10 cellular contexts compared by ENCODE assay signal in genomic region chr1:64856564-64856963, GRCh38.
A peak's percentile ranks its signal among the peaks of the same experiment; 100 is the strongest.
DNase-seq lines count a peak whose midpoint lies in the region; ATAC-seq and TF ChIP-seq lines count a peak whose summit lies in the region.
"Had no signal": no experiment of that assay in that cellular context is flagged by ENCODE, and none has a peak within 500 bp of the region (broad histone marks: within the 10 kb centered on the region; RNA-seq: fewer than 3 reads in every experiment).

No MANE protein-coding gene starts in this region.

- H3K4me3 ChIP-seq in fibroblast of villous mesenchyme (ENCODE audit: low read depth, low read length) (no peak overlapping the region), gastrocnemius medialis (no peak overlapping the region)
- H3K4me3 ChIP-seq: testis had no signal

- H3K4me3 Mint-ChIP-seq in activated CD8-positive, alpha-beta memory T cell treated with anti-CD3 and anti-CD28 coated beads, Interleukin-2, amount 10 ng/mL, durations not matched to agents 7 days and 5 days: no peak overlapping the region

- no peaks in the 10 kb centered on the region for H3K27me3 ChIP-seq in gastrocnemius medialis
- H3K27me3 ChIP-seq: testis had no signal

- peaks cover 0 to 74% of the 10 kb centered on the region in 2 donors for H3K36me3 ChIP-seq in gastrocnemius medialis

- CTCF ChIA-PET in activated CD8-positive, alpha-beta memory T cell treated with anti-CD3 and anti-CD28 coated beads, Interleukin-2, amount 10 ng/mL, durations not matched to agents 7 days and 5 days (lab: Charles Lee): no interaction called here

- no peak for TF ChIP-seq POLR2A in gastrocnemius medialis (IDR thresholded peaks at IDR 0.05)

- H3K27ac ChIP-seq in gastrocnemius medialis: peak overlapping the region; percentile 53 to 64 (median 58)
- H3K27ac ChIP-seq: testis had no signal

- TF ChIP-seq CTCF in fibroblast of villous mesenchyme (IDR thresholded peaks at IDR 0.05; ENCODE audit: insufficient read depth, low read depth, low read length): no peak
- TF ChIP-seq CTCF in gastrocnemius medialis (IDR thresholded peaks at IDR 0.05 in 4 of 5, conservative IDR thresholded peaks at IDR 0.05 in 1 of 5): no peak

- H3K27ac Mint-ChIP-seq in activated CD8-positive, alpha-beta memory T cell treated with anti-CD3 and anti-CD28 coated beads, Interleukin-2, amount 10 ng/mL, durations not matched to agents 7 days and 5 days: no peak overlapping the region

- no peaks in the 10 kb centered on the region for H3K27me3 Mint-ChIP-seq in activated CD8-positive, alpha-beta memory T cell treated with anti-CD3 and anti-CD28 coated beads, Interleukin-2, amount 10 ng/mL, durations not matched to agents 7 days and 5 days

- DNase-seq in activated CD8-positive, alpha-beta memory T cell treated with anti-CD3 and anti-CD28 coated beads for 24 hours: peak; percentile 45
- DNase-seq in activated CD8-positive, alpha-beta memory T cell treated with anti-CD3 and anti-CD28 coated beads, Interleukin-2, amount 10 ng/mL, durations not matched to agents 7 days and 5 days: no peak
- DNase-seq in NCI-H524 treated with DMSO at 0.1 percent for 48 hours (lab: John Stamatoyannopoulos, UW): peak; percentile 58
- peak; percentile 36 for DNase-seq in fibroblast of villous mesenchyme (ENCODE audit: low read depth)
- DNase-seq in gastrocnemius medialis: peak; percentile 79 to 90
- DNase-seq in SKM-1 treated with dmso at 0.1 percent for 144 hours (lab: John Stamatoyannopoulos, UW; ENCODE audit: unreplicated experiment): no peak
- no peak for DNase-seq in NCI-H2081 treated with DMSO at 0.1 percent for 48 hours (lab: John Stamatoyannopoulos, UW)
- DNase-seq: effector memory CD4-positive, alpha-beta T cell; testis had no signal

- peaks cover 2% of the 10 kb centered on the region for H3K4me1 Mint-ChIP-seq in activated CD8-positive, alpha-beta memory T cell treated with anti-CD3 and anti-CD28 coated beads, Interleukin-2, amount 10 ng/mL, durations not matched to agents 7 days and 5 days

- peaks cover 7 to 9% of the 10 kb centered on the region in 2 donors for H3K4me1 ChIP-seq in gastrocnemius medialis
- H3K4me1 ChIP-seq: testis had no signal

- peaks cover 47% of the 10 kb centered on the region for H3K36me3 Mint-ChIP-seq in activated CD8-positive, alpha-beta memory T cell treated with anti-CD3 and anti-CD28 coated beads, Interleukin-2, amount 10 ng/mL, durations not matched to agents 7 days and 5 days

- no peaks in the 10 kb centered on the region for H3K9me3 ChIP-seq in gastrocnemius medialis
- H3K9me3 ChIP-seq: testis had no signal

- in situ Hi-C loops in gastrocnemius medialis (cut with MboI; ENCODE audit: low sequenced_read_pairs in 4 of 4): loop anchor here (25.0 kb wide), 4 partner anchors 181 to 556 kb away; partner anchors contain the start of genes LEPR (in 1 of the 4) and LEPROT (in 1 of the 4)

- intact Hi-C loops in gastrocnemius medialis (cut with DNase I; ENCODE audit: low total_unique reads): loop anchor here (5.0 kb wide), 1 partner anchor 211 kb away; no protein-coding TSS in a partner anchor

- ATAC-seq in activated CD8-positive, alpha-beta memory T cell treated with anti-CD3 and anti-CD28 coated beads, Interleukin-2, amount 10 ng/mL, durations not matched to agents 7 days and 5 days: no peak
- ATAC-seq in gastrocnemius medialis: peak; percentile 85 to 96
- no peak for ATAC-seq in SK-N-SH treated with all-trans-retinoic acid at 6 μM for 48 hours

- H3K9me3 Mint-ChIP-seq in activated CD8-positive, alpha-beta memory T cell treated with anti-CD3 and anti-CD28 coated beads, Interleukin-2, amount 10 ng/mL, durations not matched to agents 7 days and 5 days (ENCODE audit: low read depth): no peaks in the 10 kb centered on the region

TF ChIP-seq in SK-N-SH treated with all-trans-retinoic acid at 6 μM for 48 hours, 23 proteins besides CTCF, POLR2A, EP300 and RAD21:
- no peak for TF ChIP-seq TCF4 (CRISPR knock-in tag; IDR thresholded peaks at IDR 0.05; ENCODE audit: borderline replicate concordance)

Comparison
In these comparisons a context has a peak if more than half of its experiments do, and no peak if none do; other contexts are left out.
1. DNase-seq: peak in activated CD8-positive, alpha-beta memory T cell treated with anti-CD3 and anti-CD28 coated beads for 24 hours (single experiment), NCI-H524 treated with DMSO at 0.1 percent for 48 hours (single experiment), fibroblast of villous mesenchyme (single experiment) and gastrocnemius medialis (2 of 2); none in activated CD8-positive, alpha-beta memory T cell treated with anti-CD3 and anti-CD28 coated beads, Interleukin-2, amount 10 ng/mL, durations not matched to agents 7 days and 5 days (single experiment), SKM-1 treated with dmso at 0.1 percent for 144 hours (single experiment) and NCI-H2081 treated with DMSO at 0.1 percent for 48 hours (single experiment).
2. ATAC-seq: peak in gastrocnemius medialis (2 of 2); none in activated CD8-positive, alpha-beta memory T cell treated with anti-CD3 and anti-CD28 coated beads, Interleukin-2, amount 10 ng/mL, durations not matched to agents 7 days and 5 days (single experiment) and SK-N-SH treated with all-trans-retinoic acid at 6 μM for 48 hours (single experiment).